1 cellular context compared by ENCODE assay signal in the genomic region with DNA sequence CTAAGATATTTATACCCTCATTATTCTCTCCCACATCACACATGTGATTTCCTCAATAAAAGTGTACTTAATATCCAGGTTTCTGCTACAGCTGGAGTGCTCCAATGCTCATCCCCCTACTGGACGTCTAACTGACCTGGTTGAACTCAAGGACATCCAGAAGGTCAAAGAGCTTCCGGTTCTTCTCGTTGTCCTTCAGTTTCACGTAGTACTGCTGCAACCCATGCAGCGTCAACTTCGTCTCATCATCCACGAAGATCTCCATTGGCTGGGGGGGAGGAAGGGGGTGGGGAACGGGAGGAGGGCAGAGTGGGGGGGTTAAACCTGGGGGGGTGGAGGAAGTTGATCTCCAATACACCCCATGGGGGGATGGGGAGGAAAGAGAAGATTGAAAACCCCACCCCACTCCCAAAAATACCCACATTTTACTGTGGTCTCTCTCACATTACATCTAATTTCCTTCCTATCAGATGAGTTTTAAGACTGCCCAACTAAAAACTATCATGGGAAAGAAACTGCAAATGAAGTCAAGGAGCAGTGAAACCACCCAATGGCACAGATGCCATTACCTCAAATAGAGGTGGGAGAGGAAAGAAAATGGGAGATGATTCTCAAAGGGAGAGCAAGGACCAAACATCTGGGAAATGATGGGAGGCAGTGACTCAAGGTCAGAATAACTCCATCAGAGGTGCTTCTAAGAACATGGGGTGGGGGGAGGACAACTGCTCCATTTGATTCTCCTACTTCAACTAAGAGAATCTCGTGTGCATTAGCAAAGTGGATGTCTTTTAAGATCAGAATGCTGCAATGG.
A peak's percentile ranks its signal among the peaks of the same experiment; 100 is the strongest.
TF ChIP-seq lines count a peak whose summit lies in the region.

No MANE protein-coding gene starts in this region.

TF ChIP-seq in K562, 482 proteins besides CTCF, POLR2A, EP300 and RAD21 (continued from another document and continues in another):
- TF ChIP-seq, protein P1, sequence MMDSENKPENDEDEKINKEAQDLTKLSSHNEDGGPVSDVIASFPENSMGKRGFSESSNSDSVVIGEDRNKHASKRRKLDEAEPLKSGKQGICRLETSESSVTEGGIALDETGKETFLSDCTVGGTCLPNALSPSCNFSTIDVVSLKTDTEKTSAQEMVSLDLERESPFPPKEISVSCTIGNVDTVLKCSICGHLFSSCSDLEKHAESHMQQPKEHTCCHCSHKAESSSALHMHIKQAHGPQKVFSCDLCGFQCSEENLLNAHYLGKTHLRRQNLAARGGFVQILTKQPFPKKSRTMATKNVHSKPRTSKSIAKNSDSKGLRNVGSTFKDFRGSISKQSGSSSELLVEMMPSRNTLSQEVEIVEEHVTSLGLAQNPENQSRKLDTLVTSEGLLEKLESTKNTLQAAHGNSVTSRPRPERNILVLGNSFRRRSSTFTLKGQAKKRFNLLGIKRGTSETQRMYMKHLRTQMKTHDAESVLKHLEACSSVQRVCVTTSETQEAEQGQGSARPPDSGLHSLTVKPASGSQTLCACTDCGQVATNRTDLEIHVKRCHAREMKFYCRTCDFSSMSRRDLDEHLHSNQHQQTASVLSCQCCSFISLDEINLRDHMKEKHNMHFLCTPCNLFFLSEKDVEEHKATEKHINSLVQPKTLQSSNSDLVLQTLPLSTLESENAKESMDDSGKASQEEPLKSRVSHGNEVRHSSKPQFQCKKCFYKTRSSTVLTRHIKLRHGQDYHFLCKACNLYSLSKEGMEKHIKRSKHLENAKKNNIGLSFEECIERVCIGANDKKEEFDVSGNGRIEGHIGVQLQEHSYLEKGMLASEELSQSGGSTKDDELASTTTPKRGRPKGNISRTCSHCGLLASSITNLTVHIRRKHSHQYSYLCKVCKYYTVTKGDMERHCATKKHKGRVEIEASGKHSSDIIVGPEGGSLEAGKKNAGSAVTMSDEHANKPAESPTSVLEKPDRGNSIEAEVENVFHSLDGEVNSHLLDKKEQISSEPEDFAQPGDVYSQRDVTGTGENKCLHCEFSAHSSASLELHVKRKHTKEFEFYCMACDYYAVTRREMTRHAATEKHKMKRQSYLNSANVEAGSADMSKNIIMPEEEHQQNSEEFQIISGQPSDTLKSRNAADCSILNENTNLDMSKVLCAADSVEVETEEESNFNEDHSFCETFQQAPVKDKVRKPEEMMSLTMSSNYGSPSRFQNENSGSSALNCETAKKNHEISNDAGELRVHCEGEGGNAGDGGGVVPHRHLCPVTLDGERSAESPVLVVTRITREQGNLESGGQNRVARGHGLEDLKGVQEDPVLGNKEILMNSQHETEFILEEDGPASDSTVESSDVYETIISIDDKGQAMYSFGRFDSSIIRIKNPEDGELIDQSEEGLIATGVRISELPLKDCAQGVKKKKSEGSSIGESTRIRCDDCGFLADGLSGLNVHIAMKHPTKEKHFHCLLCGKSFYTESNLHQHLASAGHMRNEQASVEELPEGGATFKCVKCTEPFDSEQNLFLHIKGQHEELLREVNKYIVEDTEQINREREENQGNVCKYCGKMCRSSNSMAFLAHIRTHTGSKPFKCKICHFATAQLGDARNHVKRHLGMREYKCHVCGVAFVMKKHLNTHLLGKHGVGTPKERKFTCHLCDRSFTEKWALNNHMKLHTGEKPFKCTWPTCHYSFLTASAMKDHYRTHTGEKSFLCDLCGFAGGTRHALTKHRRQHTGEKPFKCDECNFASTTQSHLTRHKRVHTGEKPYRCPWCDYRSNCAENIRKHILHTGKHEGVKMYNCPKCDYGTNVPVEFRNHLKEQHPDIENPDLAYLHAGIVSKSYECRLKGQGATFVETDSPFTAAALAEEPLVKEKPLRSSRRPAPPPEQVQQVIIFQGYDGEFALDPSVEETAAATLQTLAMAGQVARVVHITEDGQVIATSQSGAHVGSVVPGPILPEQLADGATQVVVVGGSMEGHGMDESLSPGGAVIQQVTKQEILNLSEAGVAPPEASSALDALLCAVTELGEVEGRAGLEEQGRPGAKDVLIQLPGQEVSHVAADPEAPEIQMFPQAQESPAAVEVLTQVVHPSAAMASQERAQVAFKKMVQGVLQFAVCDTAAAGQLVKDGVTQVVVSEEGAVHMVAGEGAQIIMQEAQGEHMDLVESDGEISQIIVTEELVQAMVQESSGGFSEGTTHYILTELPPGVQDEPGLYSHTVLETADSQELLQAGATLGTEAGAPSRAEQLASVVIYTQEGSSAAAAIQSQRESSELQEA (IDR thresholded peaks at IDR 0.05; ENCODE audit: low read depth) = no peak
- TF ChIP-seq PTBP1 (IDR thresholded peaks at IDR 0.05; ENCODE audit: low read depth, low read length) = no peak
- no peak for TF ChIP-seq JUND (IDR thresholded peaks at IDR 0.05; ENCODE audit: borderline replicate concordance, low read depth, low read length)
- no peak for TF ChIP-seq JUND (tag; IDR thresholded peaks at IDR 0.05; ENCODE audit: borderline replicate concordance, low read depth, low read length)
- TF ChIP-seq MAFF (IDR thresholded peaks at IDR 0.05; ENCODE audit: low read length) = no peak
- no peak for TF ChIP-seq ZNF239 (CRISPR knock-in tag; IDR thresholded peaks at IDR 0.05)
- TF ChIP-seq NCOR1 (IDR thresholded peaks at IDR 0.05) = no peak
- TF ChIP-seq PREB (CRISPR knock-in tag; IDR thresholded peaks at IDR 0.05) = no peak
- TF ChIP-seq BCLAF1 (IDR thresholded peaks at IDR 0.05; ENCODE audit: borderline replicate concordance in 1 of 2, control insufficient read depth in 1 of 2, low read depth in 2 of 2, low read length in 1 of 2) = 0 out of 4 replicates have a peak, but pooled peaks of 1 of the 2 experiments have one; percentile 23
- 0 out of 2 replicates have a peak, but pooled peaks have one; percentile 16 for TF ChIP-seq ETV1 (tag; conservative IDR thresholded peaks at IDR 0.05; ENCODE audit: low read depth)
- TF ChIP-seq ZNF165 (CRISPR knock-in tag; IDR thresholded peaks at IDR 0.05; ENCODE audit: borderline replicate concordance) = no peak
- no peak for TF ChIP-seq SMARCE1 (IDR thresholded peaks at IDR 0.05)
- TF ChIP-seq ZNF311 (CRISPR knock-in tag; IDR thresholded peaks at IDR 0.05) = no peak
- no peak for TF ChIP-seq SMARCA5 (IDR thresholded peaks at IDR 0.05)
- TF ChIP-seq ZNF133 (CRISPR knock-in tag; IDR thresholded peaks at IDR 0.05) = no peak
- TF ChIP-seq, protein P2, sequence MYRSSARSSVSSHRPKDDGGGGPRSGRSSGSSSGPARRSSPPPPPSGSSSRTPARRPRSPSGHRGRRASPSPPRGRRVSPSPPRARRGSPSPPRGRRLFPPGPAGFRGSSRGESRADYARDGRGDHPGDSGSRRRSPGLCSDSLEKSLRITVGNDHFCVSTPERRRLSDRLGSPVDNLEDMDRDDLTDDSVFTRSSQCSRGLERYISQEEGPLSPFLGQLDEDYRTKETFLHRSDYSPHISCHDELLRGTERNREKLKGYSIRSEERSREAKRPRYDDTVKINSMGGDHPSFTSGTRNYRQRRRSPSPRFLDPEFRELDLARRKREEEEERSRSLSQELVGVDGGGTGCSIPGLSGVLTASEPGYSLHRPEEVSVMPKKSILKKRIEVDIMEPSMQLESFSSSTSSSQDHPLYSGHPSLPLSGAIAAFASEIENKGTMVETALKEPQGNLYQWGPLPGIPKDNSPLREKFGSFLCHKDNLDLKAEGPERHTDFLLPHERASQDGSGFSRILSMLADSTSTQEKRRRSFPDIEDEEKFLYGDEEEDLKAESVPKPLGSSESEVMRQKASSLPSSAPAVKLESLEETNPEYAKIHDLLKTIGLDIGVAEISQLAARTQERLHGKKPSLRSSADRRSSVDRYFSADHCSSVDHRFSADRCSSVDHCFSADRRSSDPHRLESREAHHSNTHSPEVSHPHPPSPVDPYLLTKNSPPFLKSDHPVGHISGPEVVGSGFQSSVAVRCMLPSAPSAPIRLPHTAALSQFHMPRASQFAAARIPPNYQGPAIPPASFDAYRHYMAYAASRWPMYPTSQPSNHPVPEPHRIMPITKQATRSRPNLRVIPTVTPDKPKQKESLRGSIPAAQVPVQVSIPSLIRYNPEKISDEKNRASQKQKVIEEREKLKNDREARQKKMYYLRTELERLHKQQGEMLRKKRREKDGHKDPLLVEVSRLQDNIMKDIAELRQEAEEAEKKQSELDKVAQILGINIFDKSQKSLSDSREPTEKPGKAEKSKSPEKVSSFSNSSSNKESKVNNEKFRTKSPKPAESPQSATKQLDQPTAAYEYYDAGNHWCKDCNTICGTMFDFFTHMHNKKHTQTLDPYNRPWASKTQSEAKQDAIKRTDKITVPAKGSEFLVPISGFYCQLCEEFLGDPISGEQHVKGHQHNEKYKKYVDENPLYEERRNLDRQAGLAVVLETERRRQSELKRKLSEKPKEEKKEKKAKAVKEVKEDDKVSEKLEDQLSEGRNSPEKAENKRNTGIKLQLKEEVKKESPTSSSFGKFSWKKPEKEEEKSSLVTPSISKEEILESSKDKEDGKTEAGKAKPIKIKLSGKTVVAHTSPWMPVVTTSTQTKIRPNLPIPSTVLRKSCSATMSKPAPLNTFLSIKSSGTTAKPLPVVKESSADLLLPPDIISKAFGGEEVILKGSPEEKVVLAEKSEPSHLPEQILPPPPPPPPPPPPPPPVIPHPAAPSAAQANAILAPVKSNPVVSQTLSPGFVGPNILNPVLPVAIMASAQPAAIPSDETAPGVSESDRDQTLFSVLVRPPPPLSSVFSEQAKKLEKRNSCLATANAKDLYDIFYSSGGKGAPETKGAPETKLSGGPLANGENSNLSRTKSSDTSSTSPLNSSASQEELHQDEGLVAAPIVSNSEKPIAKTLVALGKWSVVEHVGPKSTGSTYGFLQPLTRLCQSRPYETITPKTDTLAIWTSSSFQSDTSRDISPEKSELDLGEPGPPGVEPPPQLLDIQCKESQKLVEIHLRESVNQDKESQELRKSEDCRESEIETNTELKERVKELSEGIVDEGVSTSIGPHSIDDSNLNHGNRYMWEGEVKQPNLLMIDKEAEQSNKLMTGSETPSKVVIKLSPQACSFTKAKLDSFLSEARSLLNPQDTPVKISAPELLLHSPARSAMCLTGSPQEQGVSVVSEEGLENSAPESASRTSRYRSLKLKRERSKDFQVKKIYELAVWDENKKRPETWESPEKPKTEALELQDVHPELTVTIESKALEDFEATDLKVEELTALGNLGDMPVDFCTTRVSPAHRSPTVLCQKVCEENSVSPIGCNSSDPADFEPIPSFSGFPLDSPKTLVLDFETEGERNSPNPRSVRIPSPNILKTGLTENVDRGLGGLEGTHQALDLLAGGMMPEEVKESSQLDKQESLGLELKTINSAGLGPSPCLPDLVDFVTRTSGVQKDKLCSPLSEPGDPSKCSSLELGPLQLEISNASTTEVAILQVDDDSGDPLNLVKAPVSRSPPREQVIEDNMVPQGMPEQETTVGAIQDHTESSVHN (IDR thresholded peaks at IDR 0.05; ENCODE audit: borderline replicate concordance in 1 of 2, low read depth in 1 of 2) = no peak
- no peak for TF ChIP-seq ZNF589 (CRISPR knock-in tag; IDR thresholded peaks at IDR 0.05; ENCODE audit: low read depth)
- TF ChIP-seq ESRRA (IDR thresholded peaks at IDR 0.05; ENCODE audit: borderline replicate concordance, low read depth) = peak; percentile 90; the same call in 1 of the 2 replicates
- TF ChIP-seq, protein P3, sequence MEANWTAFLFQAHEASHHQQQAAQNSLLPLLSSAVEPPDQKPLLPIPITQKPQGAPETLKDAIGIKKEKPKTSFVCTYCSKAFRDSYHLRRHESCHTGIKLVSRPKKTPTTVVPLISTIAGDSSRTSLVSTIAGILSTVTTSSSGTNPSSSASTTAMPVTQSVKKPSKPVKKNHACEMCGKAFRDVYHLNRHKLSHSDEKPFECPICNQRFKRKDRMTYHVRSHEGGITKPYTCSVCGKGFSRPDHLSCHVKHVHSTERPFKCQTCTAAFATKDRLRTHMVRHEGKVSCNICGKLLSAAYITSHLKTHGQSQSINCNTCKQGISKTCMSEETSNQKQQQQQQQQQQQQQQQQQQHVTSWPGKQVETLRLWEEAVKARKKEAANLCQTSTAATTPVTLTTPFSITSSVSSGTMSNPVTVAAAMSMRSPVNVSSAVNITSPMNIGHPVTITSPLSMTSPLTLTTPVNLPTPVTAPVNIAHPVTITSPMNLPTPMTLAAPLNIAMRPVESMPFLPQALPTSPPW (CRISPR knock-in tag; IDR thresholded peaks at IDR 0.05) = peak; percentile 54; the same call in 1 of the 2 replicates
- no peak for TF ChIP-seq BMI1 (IDR thresholded peaks at IDR 0.05; ENCODE audit: low read length)
- TF ChIP-seq POLR2AphosphoS5 (IDR thresholded peaks at IDR 0.05; ENCODE audit: control insufficient read depth, insufficient read depth, low read depth, low read length) = peak; percentile 14; the same call in 1 of the 2 replicates
- no peak for TF ChIP-seq ILF3 (IDR thresholded peaks at IDR 0.05; ENCODE audit: borderline replicate concordance)
- TF ChIP-seq ZNF77 (CRISPR knock-in tag; IDR thresholded peaks at IDR 0.05) = no peak
- TF ChIP-seq, protein P4, sequence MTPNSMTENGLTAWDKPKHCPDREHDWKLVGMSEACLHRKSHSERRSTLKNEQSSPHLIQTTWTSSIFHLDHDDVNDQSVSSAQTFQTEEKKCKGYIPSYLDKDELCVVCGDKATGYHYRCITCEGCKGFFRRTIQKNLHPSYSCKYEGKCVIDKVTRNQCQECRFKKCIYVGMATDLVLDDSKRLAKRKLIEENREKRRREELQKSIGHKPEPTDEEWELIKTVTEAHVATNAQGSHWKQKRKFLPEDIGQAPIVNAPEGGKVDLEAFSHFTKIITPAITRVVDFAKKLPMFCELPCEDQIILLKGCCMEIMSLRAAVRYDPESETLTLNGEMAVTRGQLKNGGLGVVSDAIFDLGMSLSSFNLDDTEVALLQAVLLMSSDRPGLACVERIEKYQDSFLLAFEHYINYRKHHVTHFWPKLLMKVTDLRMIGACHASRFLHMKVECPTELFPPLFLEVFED (CRISPR knock-in tag; conservative IDR thresholded peaks at IDR 0.05) = 0 out of 2 replicates have a peak, but pooled peaks have one; percentile 63
